ENCODE assay signal across 39 cellular contexts in genomic region chr3:108936924-108937689, GRCh38. TPM values are rescaled to one million over a fixed set of nuclear protein-coding genes. Genes with fewer than 3 reads are reported as not detected.
"Had no signal": no experiment of that assay in that cellular context is flagged by ENCODE, and none has a peak within 500 bp of the region (broad histone marks: within the 10 kb centered on the region; RNA-seq: fewer than 3 reads in every experiment).

No MANE protein-coding gene starts in this region.

- H3K27me3 Mint-ChIP-seq: brain had no signal

- H3K36me3 Mint-ChIP-seq: activated CD4-positive, alpha-beta memory T cell treated with anti-CD3 and anti-CD28 coated beads for 36 hours; activated naive CD8-positive, alpha-beta T cell treated with anti-CD3 and anti-CD28 coated beads for 36 hours; brain; immature natural killer cell had no signal

- ATAC-seq: activated CD4-positive, CD25-positive, alpha-beta regulatory T cell treated with anti-CD3 and anti-CD28 coated beads, Interleukin-2, amount 50 U/mL, for 24 hours; effector memory CD8-positive, alpha-beta T cell; gastrocnemius medialis; lower lobe of right lung; mucosa of descending colon; pancreas; upper lobe of right lung had no signal

- H3K36me3 ChIP-seq: adrenal gland, cardiac muscle cell, gastrocnemius medialis, lower lobe of right lung, pancreas, prostate gland, spleen, suprapubic skin, tibial artery, upper lobe of right lung had no signal

- H3K4me1 Mint-ChIP-seq: activated naive CD8-positive, alpha-beta T cell treated with anti-CD3 and anti-CD28 coated beads for 36 hours; brain; immature natural killer cell; nephron progenitor cell had no signal

- H3K4me1 ChIP-seq: adrenal gland, gastrocnemius medialis, lower lobe of right lung, prostate gland, spleen, suprapubic skin, tibial artery, upper lobe of right lung had no signal

- H3K27ac ChIP-seq: adrenal gland, cardiac muscle cell, coronary artery, gastrocnemius medialis, lower lobe of right lung, pancreas, prostate gland, spleen, suprapubic skin, tibial artery, upper lobe of right lung, VCaP had no signal

- H3K4me3 ChIP-seq: adrenal gland, cardiac muscle cell, coronary artery, gastrocnemius medialis, lower lobe of right lung, mucosa of descending colon, pancreas, prostate gland, spleen, suprapubic skin, tibial artery, upper lobe of right lung had no signal

- H3K4me3 Mint-ChIP-seq: activated CD4-positive, alpha-beta memory T cell treated with anti-CD3 and anti-CD28 coated beads for 36 hours; activated naive CD4-positive, alpha-beta T cell treated with anti-CD3 and anti-CD28 coated beads for 36 hours; activated naive CD8-positive, alpha-beta T cell treated with anti-CD3 and anti-CD28 coated beads for 36 hours; activated T-helper 1 cell treated with anti-CD3 and anti-CD28 coated beads, Interleukin-12 subunit alpha, Interleukin-12 subunit beta, Interleukin-2, Interleukin-4 antibody, amounts not matched to agents 30 ng/mL and 10 ng/mL and 1 ng/mL, durations not matched to agents 14 hours and 24 hours and 36 hours; brain; effector memory CD8-positive, alpha-beta T cell; immature natural killer cell; nephron progenitor cell; T-helper 1 cell treated with Interleukin-12 subunit alpha and Interleukin-12 subunit beta and Interleukin-4 antibody, amounts not matched to agents 30 μg/mL and 1 μg/mL, for 36 hours had no signal

- H3K27ac Mint-ChIP-seq: activated CD4-positive, alpha-beta memory T cell treated with anti-CD3 and anti-CD28 coated beads for 36 hours; activated naive CD4-positive, alpha-beta T cell treated with anti-CD3 and anti-CD28 coated beads for 36 hours; activated naive CD8-positive, alpha-beta T cell treated with anti-CD3 and anti-CD28 coated beads for 36 hours; activated T-helper 1 cell treated with anti-CD3 and anti-CD28 coated beads, Interleukin-12 subunit alpha, Interleukin-12 subunit beta, Interleukin-2, Interleukin-4 antibody, amounts not matched to agents 30 ng/mL and 10 ng/mL and 1 ng/mL, durations not matched to agents 14 hours and 24 hours and 36 hours; brain; effector memory CD8-positive, alpha-beta T cell; immature natural killer cell; nephron progenitor cell; T-helper 1 cell treated with Interleukin-12 subunit alpha and Interleukin-12 subunit beta and Interleukin-4 antibody, amounts not matched to agents 30 μg/mL and 1 μg/mL, for 36 hours had no signal

- H3K27me3 ChIP-seq: adrenal gland, cardiac muscle cell, gastrocnemius medialis, pancreas, suprapubic skin, tibial artery, upper lobe of right lung had no signal

- DNase-seq: activated CD4-positive, alpha-beta memory T cell treated with anti-CD3 and anti-CD28 coated beads for 36 hours; activated CD4-positive, alpha-beta T cell treated with anti-CD3 and anti-CD28 coated beads for 48 hours; activated CD8-positive, alpha-beta memory T cell treated with anti-CD3 and anti-CD28 coated beads, Interleukin-2, amount 50 U/mL, for 4 hours; activated effector memory CD4-positive, alpha-beta T cell treated with anti-CD3 and anti-CD28 coated beads, Interleukin-2, amount 50 U/mL, for 16 hours; activated naive CD4-positive, alpha-beta T cell treated with anti-CD3 and anti-CD28 coated beads for 36 hours; activated naive CD8-positive, alpha-beta T cell treated with anti-CD3 and anti-CD28 coated beads for 36 hours; activated T-cell treated with anti-CD3 and anti-CD28 coated beads, Interleukin-2, amount 50 U/mL, for 1 hour; adrenal gland; aorta; effector memory CD8-positive, alpha-beta T cell; erythroblast; gastrocnemius medialis; glutamatergic neuron; hippocampal formation; immature natural killer cell; kidney; lower lobe of right lung; mucosa of descending colon; nephron progenitor cell; nucleus accumbens; pancreas; spleen; stimulated activated naive CD4-positive, alpha-beta T cell; T-helper 9 cell; tibial artery; upper lobe of right lung had no signal

- H3K9me3 Mint-ChIP-seq: activated naive CD8-positive, alpha-beta T cell treated with anti-CD3 and anti-CD28 coated beads for 36 hours; activated T-helper 1 cell treated with anti-CD3 and anti-CD28 coated beads, Interleukin-12 subunit alpha, Interleukin-12 subunit beta, Interleukin-2, Interleukin-4 antibody, amounts not matched to agents 30 ng/mL and 10 ng/mL and 1 ng/mL, durations not matched to agents 14 hours and 24 hours and 36 hours; T-helper 1 cell treated with Interleukin-12 subunit alpha and Interleukin-12 subunit beta and Interleukin-4 antibody, amounts not matched to agents 30 μg/mL and 1 μg/mL, for 36 hours had no signal

- H3K9me3 ChIP-seq: adrenal gland, gastrocnemius medialis, lower lobe of right lung, mucosa of descending colon, pancreas, prostate gland, suprapubic skin, tibial artery, upper lobe of right lung had no signal

RNA-seq across cellular contexts. Expression of gene GUCA1C, which starts 16.6 kb away (rescaled TPM):
- total RNA-seq: activated CD4-positive, alpha-beta memory T cell treated with anti-CD3 and anti-CD28 coated beads for 36 hours; activated CD8-positive, alpha-beta memory T cell treated with anti-CD3 and anti-CD28 coated beads for 36 hours; activated naive CD4-positive, alpha-beta T cell treated with anti-CD3 and anti-CD28 coated beads for 36 hours; activated naive CD8-positive, alpha-beta T cell treated with anti-CD3 and anti-CD28 coated beads for 36 hours; activated T-helper 1 cell treated with anti-CD3 and anti-CD28 coated beads, Interleukin-12 subunit alpha, Interleukin-12 subunit beta, Interleukin-2, Interleukin-4 antibody, amounts not matched to agents 30 ng/mL and 10 ng/mL and 1 ng/mL, durations not matched to agents 14 hours and 24 hours and 36 hours; adrenal gland; aorta; cardiac muscle cell; cerebellum; gastrocnemius medialis; kidney; lower lobe of right lung; mesenteric fat pad; mucosa of descending colon; myocyte; prostate gland; spleen; suprapubic skin; upper lobe of right lung had no signal
- polyA plus RNA-seq: aorta, cardiac muscle cell, immature natural killer cell, spleen had no signal
